In genomic region chr15:51833782-51834181, GRCh38 we compare ENCODE assay signal across 19 cellular contexts. TPM values are rescaled to one million over a fixed set of nuclear protein-coding genes. Genes with fewer than 3 reads are reported as not detected.
DNase-seq lines count a peak whose midpoint lies in the region; ATAC-seq, FAIRE-seq and TF ChIP-seq lines count a peak whose summit lies in the region.
"Had no signal": no experiment of that assay in that cellular context is flagged by ENCODE, and none has a peak within 500 bp of the region (broad histone marks: within the 10 kb centered on the region; RNA-seq: fewer than 3 reads in every experiment).

No MANE protein-coding gene starts in this region.

- H3K9me3 ChIP-seq in DND-41 (ENCODE audit: insufficient read depth, low read length, severe bottlenecking) (no peaks in the 10 kb centered on the region), RWPE2 (ENCODE audit: severe bottlenecking) (no peaks in the 10 kb centered on the region), right cardiac atrium (ENCODE audit: control insufficient read depth, low read length) (no peaks in the 10 kb centered on the region)
- H3K9me3 ChIP-seq: Peyer's patch, SJCRH30, testis had no signal

- no peak overlapping the region for H2AFZ ChIP-seq in DND-41 (ENCODE audit: low read depth, low read length)

- no peak for DNase-seq in activated T-cell treated with anti-CD3 and anti-CD28 coated beads, Interleukin-2, amount 50 U/mL, for 24 hours
- no peak for DNase-seq in activated T-cell treated with anti-CD3 and anti-CD28 coated beads, Interleukin-2, amount 50 U/mL, for 1 hour
- DNase-seq in DND-41 (no peak), RWPE2 (ENCODE audit: low spot score) (no peak), foreskin keratinocyte (no peak), H54 (ENCODE audit: insufficient read length, low spot score) (no peak), right cardiac atrium (no peak), urothelium cell line (ENCODE audit: low spot score) (no peak)
- DNase-seq: activated CD8-positive, alpha-beta memory T cell treated with anti-CD3 and anti-CD28 coated beads for 24 hours; activated effector memory CD4-positive, alpha-beta T cell treated with Interleukin-2 at 50 U/mL for 16 hours; caudate nucleus; left ventricle myocardium superior; NCI-H1417 treated with DMSO at 0.1 percent for 48 hours; NCI-H446 treated with DMSO at 0.1 percent for 48 hours; Peyer's patch; SJCRH30; testis had no signal

- intact Hi-C loops in right cardiac atrium (cut with DNase I) = no loop called here

- H3K4me1 Mint-ChIP-seq in activated T-cell treated with anti-CD3 and anti-CD28 coated beads, Interleukin-2, amount 50 U/mL, for 24 hours (ENCODE audit: low read depth) = peaks cover 83% of the 10 kb centered on the region

- no peak overlapping the region for H3K9ac ChIP-seq in DND-41 (ENCODE audit: low read depth, low read length)

- peaks cover 51% of the 10 kb centered on the region for H4K20me1 ChIP-seq in DND-41 (ENCODE audit: insufficient read depth, low read length)

- FAIRE-seq in H54 (lab: Jason Lieb, UNC) = no peak
- no peak for FAIRE-seq in urothelium cell line (lab: Jason Lieb, UNC)
- FAIRE-seq: H1 had no signal

- no peaks in the 10 kb centered on the region for H3K9me3 Mint-ChIP-seq in activated T-cell treated with anti-CD3 and anti-CD28 coated beads, Interleukin-2, amount 50 U/mL, for 24 hours

- H3K27ac ChIP-seq in DND-41 (ENCODE audit: low read length) = no peak overlapping the region
- peak overlapping the region; percentile 36 for H3K27ac ChIP-seq in RWPE2 (ENCODE audit: poor library complexity, severe bottlenecking)
- peak overlapping the region; percentile 15 for H3K27ac ChIP-seq in foreskin keratinocyte
- no peak overlapping the region for H3K27ac ChIP-seq in right cardiac atrium (ENCODE audit: low read length)
- H3K27ac ChIP-seq: Peyer's patch, SJCRH30, testis had no signal

- H3K79me2 ChIP-seq in DND-41 (ENCODE audit: insufficient read depth, low read length) = peaks cover 91% of the 10 kb centered on the region

- H3K4me2 ChIP-seq in DND-41 (ENCODE audit: insufficient read depth, low read length) = peak overlapping the region; percentile 45; the same call in 1 of the 2 replicates

- H3K36me3 Mint-ChIP-seq in activated T-cell treated with anti-CD3 and anti-CD28 coated beads, Interleukin-2, amount 50 U/mL, for 24 hours (ENCODE audit: low read depth) = peaks cover 16% of the 10 kb centered on the region

- H3K27ac Mint-ChIP-seq in activated T-cell treated with anti-CD3 and anti-CD28 coated beads, Interleukin-2, amount 50 U/mL, for 24 hours = peak overlapping the region; percentile 72
- H3K27ac Mint-ChIP-seq: progenitor cell of endocrine pancreas had no signal

- no peak overlapping the region for H3K4me3 ChIP-seq in DND-41 (ENCODE audit: low read depth in 1 of 2, low read length in 2 of 2)
- H3K4me3 ChIP-seq in RWPE2 (ENCODE audit: severe bottlenecking) = no peak overlapping the region
- H3K4me3 ChIP-seq in right cardiac atrium (ENCODE audit: low read length) = no peak overlapping the region
- H3K4me3 ChIP-seq: Peyer's patch, SJCRH30, testis had no signal

- WGBS in right cardiac atrium = 90% methylated on average over 1 of the region's 1 CpG

- H3K4me1 ChIP-seq in DND-41 (ENCODE audit: insufficient read depth, low read length) (peaks cover 35% of the 10 kb centered on the region), RWPE2 (ENCODE audit: insufficient read depth, poor library complexity, severe bottlenecking) (peaks cover 69% of the 10 kb centered on the region), foreskin keratinocyte (peaks cover 53% of the 10 kb centered on the region), right cardiac atrium (ENCODE audit: control insufficient read depth, insufficient read depth, low read length) (peaks cover 20% of the 10 kb centered on the region)

- H3K4me3 Mint-ChIP-seq in activated T-cell treated with anti-CD3 and anti-CD28 coated beads, Interleukin-2, amount 50 U/mL, for 24 hours = peak overlapping the region; percentile 38

- H3K36me3 ChIP-seq in DND-41 (ENCODE audit: insufficient read depth, low read length) = no peaks in the 10 kb centered on the region; the same call in 1 of the 2 replicates
- peaks cover 62% of the 10 kb centered on the region for H3K36me3 ChIP-seq in RWPE2 (ENCODE audit: low read depth)
- H3K36me3 ChIP-seq: Peyer's patch, SJCRH30 had no signal

- no peaks in the 10 kb centered on the region for H3K27me3 Mint-ChIP-seq in activated T-cell treated with anti-CD3 and anti-CD28 coated beads, Interleukin-2, amount 50 U/mL, for 24 hours
- H3K27me3 Mint-ChIP-seq: progenitor cell of endocrine pancreas had no signal

- H3K27me3 ChIP-seq in DND-41 (ENCODE audit: insufficient read depth, low read length, poor library complexity) = no peaks in the 10 kb centered on the region
- H3K27me3 ChIP-seq in RWPE2 (ENCODE audit: insufficient read depth, poor library complexity, severe bottlenecking) = no peaks in the 10 kb centered on the region
- H3K27me3 ChIP-seq in foreskin keratinocyte = no peaks in the 10 kb centered on the region
- no peaks in the 10 kb centered on the region for H3K27me3 ChIP-seq in right cardiac atrium (ENCODE audit: control insufficient read depth, insufficient read depth)
- H3K27me3 ChIP-seq: Peyer's patch, SJCRH30, testis had no signal

- TF ChIP-seq POLR2A in H54 (IDR thresholded peaks at IDR 0.05; ENCODE audit: low read depth, low read length) = no peak

- ATAC-seq in DND-41 (ENCODE audit: insufficient read depth, low read depth) (no peak), RWPE2 (ENCODE audit: low read depth) (no peak), foreskin keratinocyte (no peak), right cardiac atrium (no peak)
- ATAC-seq: left ventricle myocardium superior had no signal

- TF ChIP-seq CTCF in DND-41 (IDR thresholded peaks at IDR 0.05; ENCODE audit: borderline replicate concordance, extremely low read depth, low read length, poor library complexity, severe bottlenecking) = no peak
- TF ChIP-seq CTCF in RWPE2 (IDR thresholded peaks at IDR 0.05; ENCODE audit: poor library complexity, severe bottlenecking) = no peak
- no peak for TF ChIP-seq CTCF in foreskin keratinocyte (conservative IDR thresholded peaks at IDR 0.05)

RNA-seq across cellular contexts. Expression of gene TMOD3, which starts 4.3 kb away (rescaled TPM):
- total RNA-seq in foreskin keratinocyte = 119 and 120 TPM in 2 replicates
- polyA plus RNA-seq in foreskin keratinocyte = 23.8 and 29.1 TPM in 2 replicates
- 10 to 100 TPM; 23.1 to 29.8 (median 25.5) TPM for total RNA-seq in right cardiac atrium
- polyA plus RNA-seq in right cardiac atrium = 31.4 TPM

Comparison
In these comparisons a context has a peak if more than half of its experiments do, and no peak if none do; other contexts are left out.
1. H3K27ac ChIP-seq: peak in RWPE2 (single experiment) and foreskin keratinocyte (single experiment); none in DND-41 (single experiment) and right cardiac atrium (single experiment).